Comparison of ENCODE assay signal across 8 cellular contexts in genomic region chr17:49217651-49218413, GRCh38. TPM values are rescaled to one million over a fixed set of nuclear protein-coding genes. Genes with fewer than 3 reads are reported as not detected.
DNase-seq lines count a peak whose midpoint lies in the region; ATAC-seq and TF ChIP-seq lines count a peak whose summit lies in the region.
"Had no signal": no experiment of that assay in that cellular context is flagged by ENCODE, and none has a peak within 500 bp of the region (broad histone marks: within the 10 kb centered on the region; RNA-seq: fewer than 3 reads in every experiment).

No MANE protein-coding gene starts in this region.

- intact Hi-C loops in lower lobe of right lung (cut with DNase I), result no loop called here

- H3K27me3 Mint-ChIP-seq in activated T-cell treated with anti-CD3 and anti-CD28 coated beads, Interleukin-2, amount 50 U/mL, for 4 hours (ENCODE audit: low read depth), result no peaks in the 10 kb centered on the region

- peaks cover 66% of the 10 kb centered on the region for H3K4me1 ChIP-seq in Karpas-422 (ENCODE audit: low read length)
- H3K4me1 ChIP-seq in lower lobe of right lung, result peaks cover 65% of the 10 kb centered on the region
- no peaks in the 10 kb centered on the region for H3K4me1 ChIP-seq in hepatocyte (ENCODE audit: insufficient read depth)

- peaks cover 35% of the 10 kb centered on the region for H3K79me2 ChIP-seq in Karpas-422 (ENCODE audit: low read length)
- no peaks in the 10 kb centered on the region for H3K79me2 ChIP-seq in hepatocyte

- H4K20me1 ChIP-seq in Karpas-422 (ENCODE audit: insufficient read depth, low read depth, low read length), result no peaks in the 10 kb centered on the region
- no peaks in the 10 kb centered on the region for H4K20me1 ChIP-seq in hepatocyte (ENCODE audit: insufficient read depth, poor library complexity, severe bottlenecking)

- H3K27ac ChIP-seq in Karpas-422 (ENCODE audit: low read length), result peak overlapping the region; percentile 68
- H3K27ac ChIP-seq in lower lobe of right lung, result peak overlapping the region; percentile 56
- no peak overlapping the region for H3K27ac ChIP-seq in hepatocyte

- no peak overlapping the region for H2AFZ ChIP-seq in Karpas-422 (ENCODE audit: low read length)
- no peak overlapping the region for H2AFZ ChIP-seq in hepatocyte

- peaks cover 36% of the 10 kb centered on the region for H3K36me3 ChIP-seq in Karpas-422 (ENCODE audit: insufficient read depth, low read length)
- H3K36me3 ChIP-seq in lower lobe of right lung, result peaks cover 16% of the 10 kb centered on the region
- no peaks in the 10 kb centered on the region for H3K36me3 ChIP-seq in hepatocyte (replicated peaks; ENCODE audit: insufficient read depth, low read depth)

- 91% methylated on average over 11 of the region's 17 CpGs for WGBS in hepatocyte (ENCODE audit: low lambda C conversion rate, missing lambda C conversion rate)

- H3K9me3 ChIP-seq in Karpas-422 (ENCODE audit: low read length) (no peaks in the 10 kb centered on the region), lower lobe of right lung (no peaks in the 10 kb centered on the region), hepatocyte (ENCODE audit: low read depth) (no peaks in the 10 kb centered on the region)

- no peaks in the 10 kb centered on the region for H3K27me3 ChIP-seq in Karpas-422 (ENCODE audit: low read length)
- H3K27me3 ChIP-seq in lower lobe of right lung (ENCODE audit: low read depth), result peaks cover 8% of the 10 kb centered on the region
- peaks cover 14% of the 10 kb centered on the region for H3K27me3 ChIP-seq in hepatocyte

- H3K9me3 Mint-ChIP-seq in activated T-cell treated with anti-CD3 and anti-CD28 coated beads, Interleukin-2, amount 50 U/mL, for 4 hours, result no peaks in the 10 kb centered on the region

- peaks cover 12% of the 10 kb centered on the region for H3K36me3 Mint-ChIP-seq in activated T-cell treated with anti-CD3 and anti-CD28 coated beads, Interleukin-2, amount 50 U/mL, for 4 hours (ENCODE audit: insufficient read depth)

- H3K9ac ChIP-seq in Karpas-422 (ENCODE audit: low read length), result peak overlapping the region; percentile 46; the same call in 1 of the 2 replicates

- H3K4me1 Mint-ChIP-seq in activated T-cell treated with anti-CD3 and anti-CD28 coated beads, Interleukin-2, amount 50 U/mL, for 4 hours (ENCODE audit: low read depth), result peaks cover 68% of the 10 kb centered on the region

- H3K4me3 ChIP-seq in Karpas-422 (ENCODE audit: low read length), result no peak overlapping the region
- peak overlapping the region; percentile 12 for H3K4me3 ChIP-seq in lower lobe of right lung
- no peak overlapping the region for H3K4me3 ChIP-seq in hepatocyte

- TF ChIP-seq CTCF in lower lobe of right lung (IDR thresholded peaks at IDR 0.05) (no peak), hepatocyte (IDR thresholded peaks at IDR 0.05; ENCODE audit: poor library complexity) (no peak)

- H3K4me3 Mint-ChIP-seq in activated T-cell treated with anti-CD3 and anti-CD28 coated beads, Interleukin-2, amount 50 U/mL, for 4 hours, result peak overlapping the region; percentile 66

- ATAC-seq in GM19397 (IDR thresholded peaks at IDR 0.05; ENCODE audit: unreplicated experiment), result peak; percentile 38
- ATAC-seq in activated T-cell treated with anti-CD3 and anti-CD28 coated beads, Interleukin-2, amount 50 U/mL, for 4 hours, result peak; percentile 67 to 69
- ATAC-seq in lower lobe of right lung, result peak; percentile 83 to 87

- H3K9me2 ChIP-seq in Karpas-422 (replicated peaks; ENCODE audit: insufficient read depth, low read length), result no peaks in the 10 kb centered on the region
- H3K9me2 ChIP-seq in hepatocyte (replicated peaks; ENCODE audit: insufficient read depth), result no peaks in the 10 kb centered on the region

- peak overlapping the region; percentile 3 for H3K4me2 ChIP-seq in Karpas-422 (ENCODE audit: low read depth, low read length, poor library complexity, severe bottlenecking)
- H3K4me2 ChIP-seq in hepatocyte, result no peak overlapping the region

- DNase-seq in Karpas-422, result peak; percentile 63
- peak; percentile 55 for DNase-seq in activated T-cell treated with anti-CD3 and anti-CD28 coated beads, Interleukin-2, amount 50 U/mL, for 4 hours
- DNase-seq in lower lobe of right lung, result peak; percentile 83
- DNase-seq in islet precursor cell, result no peak
- DNase-seq in hepatocyte (ENCODE audit: low spot score), result no peak
- DNase-seq in DMS 273 treated with DMSO at 0.1 percent for 48 hours (lab: John Stamatoyannopoulos, UW), result no peak

RNA-seq across cellular contexts. Expression of gene ABI3, which starts 7.3 kb away (rescaled TPM):
- total RNA-seq in Karpas-422 (2014; rRNA removed; shearing (Covaris generic); ENCODE audit: low replicate concordance), result 20.2 and 29.9 TPM in 2 replicates
- 10 to 100 TPM; 15.0 to 24.2 (median 22.7) TPM for total RNA-seq in activated T-cell treated with anti-CD3 and anti-CD28 coated beads, Interleukin-2, amount 50 U/mL, for 4 hours
- total RNA-seq in lower lobe of right lung (46.8 TPM), hepatocyte (0.13 and 0.52 TPM in 2 replicates)
- polyA plus RNA-seq in hepatocyte, result 0.29 and 0.43 TPM in 2 replicates

RNA-seq across cellular contexts. Expression of gene GNGT2, which starts 7.5 kb away (rescaled TPM):
- 25.3 and 40.2 TPM in 2 replicates for total RNA-seq in Karpas-422 (2014; rRNA removed; shearing (Covaris generic); ENCODE audit: low replicate concordance)
- 10 to 100 TPM in 2 of 3 donors, 1 to 10 TPM in 1; 8.7 to 14.8 (median 12.8) TPM for total RNA-seq in activated T-cell treated with anti-CD3 and anti-CD28 coated beads, Interleukin-2, amount 50 U/mL, for 4 hours
- 21.1 TPM for total RNA-seq in lower lobe of right lung
- 0.96 TPM in 1 of 2 replicates, not detected in the other for total RNA-seq in hepatocyte
- 0.92 TPM in 1 of 2 replicates, not detected in the other for polyA plus RNA-seq in hepatocyte
- total RNA-seq: fibroblast of villous mesenchyme had no signal

RNA-seq across cellular contexts. Expression of gene PHOSPHO1, which starts 12.8 kb away (rescaled TPM):
- total RNA-seq in Karpas-422 (2014; rRNA removed; shearing (Covaris generic); ENCODE audit: low replicate concordance), result 2.3 TPM in 1 of 2 replicates, not detected in the other
- under 1 TPM in 1 of 3 donors, not detected in 2; 0.23 TPM for total RNA-seq in activated T-cell treated with anti-CD3 and anti-CD28 coated beads, Interleukin-2, amount 50 U/mL, for 4 hours
- total RNA-seq in lower lobe of right lung (1.9 TPM), hepatocyte (not detected in 2 replicates)
- polyA plus RNA-seq in hepatocyte, result 0.54 TPM in 1 of 2 replicates, not detected in the other

Comparison
In these comparisons a context has a peak if more than half of its experiments do, and no peak if none do; other contexts are left out.
1. DNase-seq: peak in Karpas-422 (single experiment), activated T-cell treated with anti-CD3 and anti-CD28 coated beads, Interleukin-2, amount 50 U/mL, for 4 hours (single experiment) and lower lobe of right lung (single experiment); none in islet precursor cell (single experiment), hepatocyte (single experiment) and DMS 273 treated with DMSO at 0.1 percent for 48 hours (single experiment).
2. RNA of gene ABI3, which starts 7.3 kb away (total RNA-seq): 46.8 TPM in lower lobe of right lung (single experiment), 15.0 to 24.2 TPM in activated T-cell treated with anti-CD3 and anti-CD28 coated beads, Interleukin-2, amount 50 U/mL, for 4 hours and 20.2 to 29.9 TPM in Karpas-422; 0.13 to 0.52 TPM in hepatocyte; every median in the first group is over 10 times any median in the second.
3. Peak in every context shown above with its lines, with median percentiles within 50 percentile points of each other: ATAC-seq.